17 cellular contexts compared by ENCODE assay signal in genomic region chr2:219111375-219112069, GRCh38. TPM values are rescaled to one million over a fixed set of nuclear protein-coding genes. Genes with fewer than 3 reads are reported as not detected.
DNase-seq lines count a peak whose midpoint lies in the region; ATAC-seq, FAIRE-seq and TF ChIP-seq lines count a peak whose summit lies in the region.
"Had no signal": no experiment of that assay in that cellular context is flagged by ENCODE, and none has a peak within 500 bp of the region (broad histone marks: within the 10 kb centered on the region; RNA-seq: fewer than 3 reads in every experiment).

No MANE protein-coding gene starts in this region.

- no peaks in the 10 kb centered on the region for H3K27me3 ChIP-seq in HL-60 (ENCODE audit: insufficient read depth, poor library complexity, severe bottlenecking)
- no peaks in the 10 kb centered on the region for H3K27me3 ChIP-seq in PC-3 (ENCODE audit: low read length)
- H3K27me3 ChIP-seq in HepG2 (ENCODE audit: control insufficient read depth in 1 of 2, insufficient read depth in 2 of 2, low read length in 2 of 2): no peaks in the 10 kb centered on the region
- no peaks in the 10 kb centered on the region for H3K27me3 ChIP-seq in transverse colon
- H3K27me3 ChIP-seq: BLaER1, Peyer's patch, SJSA1 had no signal

- H3K9me3 ChIP-seq in PC-3 (ENCODE audit: low read length) (no peaks in the 10 kb centered on the region), HepG2 (ENCODE audit: low read length) (no peaks in the 10 kb centered on the region), transverse colon (no peaks in the 10 kb centered on the region)
- H3K9me3 ChIP-seq: BLaER1, Peyer's patch, SJSA1 had no signal

- CTCF ChIA-PET in PC-3 (lab: Charles Lee) (no interaction called here), HepG2 (lab: Yijun Ruan, JAX; ENCODE audit: low intra/inter-chr PET ratio, low total read pairs) (interaction anchor here (0.6 kb wide), 1 partner anchor 43 kb away, joined by 3 read pairs; no protein-coding TSS in a partner anchor)
- CTCF ChIA-PET in activated CD4-positive, alpha-beta T cell treated with anti-CD3 and anti-CD28 coated beads, Interleukin-2, amount 10 ng/mL, durations not matched to agents 7 days and 5 days (lab: Charles Lee): interaction anchor here (0.5 to 1.8 kb wide), 6 partner anchors 12 to 188 kb away, joined by 3 to 4 read pairs (median 3); no protein-coding TSS in a partner anchor

- H3K27me3 Mint-ChIP-seq in HFFc6 (ENCODE audit: insufficient read depth): peaks cover 2% of the 10 kb centered on the region; the same call in 1 of the 2 replicates
- H3K27me3 Mint-ChIP-seq in activated CD4-positive, alpha-beta T cell treated with anti-CD3 and anti-CD28 coated beads, Interleukin-2, amount 10 ng/mL, durations not matched to agents 7 days and 5 days: no peaks in the 10 kb centered on the region
- H3K27me3 Mint-ChIP-seq: CD8-positive, alpha-beta memory T cell had no signal

- H3K79me2 ChIP-seq in PC-3 (ENCODE audit: low read length) (no peaks in the 10 kb centered on the region), HepG2 (ENCODE audit: insufficient read depth, low read length) (no peaks in the 10 kb centered on the region)

- H3K27ac ChIP-seq in HL-60 (replicated peaks): peak overlapping the region; percentile 73; the same call in 1 of the 2 replicates
- no peak overlapping the region for H3K27ac ChIP-seq in PC-3 (ENCODE audit: low read length)
- peak overlapping the region; percentile 17 for H3K27ac ChIP-seq in HepG2 (ENCODE audit: extremely low read length, insufficient read depth, low read length)
- H3K27ac ChIP-seq in transverse colon: peak overlapping the region; percentile 75 to 87 (median 84)
- H3K27ac ChIP-seq: BLaER1, SJSA1 had no signal

- no peak for TF ChIP-seq POLR2A in HepG2 (IDR thresholded peaks at IDR 0.05; ENCODE audit: insufficient read depth in 1 of 2, low read depth in 2 of 2, low read length in 2 of 2)
- TF ChIP-seq POLR2A in transverse colon (IDR thresholded peaks at IDR 0.05): peak; percentile 17

- H3K4me2 ChIP-seq in PC-3 (ENCODE audit: low read length) (no peak overlapping the region), HepG2 (ENCODE audit: low read depth, low read length) (peak overlapping the region; percentile 70)
- H3K4me2 ChIP-seq: BLaER1 had no signal

- H3K36me3 ChIP-seq in PC-3 (ENCODE audit: low read depth, low read length) (no peaks in the 10 kb centered on the region), HepG2 (replicated peaks in 1 of 2; ENCODE audit: control insufficient read depth in 1 of 2, insufficient read depth in 2 of 2, low read length in 2 of 2) (no peaks in the 10 kb centered on the region), transverse colon (no peaks in the 10 kb centered on the region)
- H3K36me3 ChIP-seq: BLaER1, Peyer's patch, SJSA1 had no signal

- peak; percentile 73 for FAIRE-seq in HepG2 (lab: Jason Lieb, UNC)
- FAIRE-seq: HTR-8/SVneo had no signal

- TF ChIP-seq EP300 in HepG2 (IDR thresholded peaks at IDR 0.05; ENCODE audit: low read depth in 2 of 2, low read length in 2 of 2) (peak in 1 of 2 experiments; percentile 84; a peak in 2 of 4 replicates), HepG2 (CRISPR knock-in tag; IDR thresholded peaks at IDR 0.05; ENCODE audit: borderline replicate concordance) (peak; percentile 13; the same call in 1 of the 2 replicates), transverse colon (IDR thresholded peaks at IDR 0.05; ENCODE audit: low read depth) (no peak)

- TF ChIP-seq CTCF in HL-60 (IDR thresholded peaks at IDR 0.05; ENCODE audit: insufficient read depth, low read length) (no peak), PC-3 (conservative IDR thresholded peaks at IDR 0.05; ENCODE audit: low read depth, low read length) (no peak), HepG2 (CRISPR knock-in tag; IDR thresholded peaks at IDR 0.05) (no peak), transverse colon (IDR thresholded peaks at IDR 0.05) (no peak), HFFc6 (IDR thresholded peaks at IDR 0.05) (no peak)

- BruUV-seq in PC-3 (replicated peaks; lab: Mats Ljungman, UMichigan) (no TSS peak), HepG2 (replicated peaks; lab: Mats Ljungman, UMichigan) (no TSS peak)

- H3K27ac Mint-ChIP-seq in HFFc6: no peak overlapping the region
- H3K27ac Mint-ChIP-seq in activated CD4-positive, alpha-beta T cell treated with anti-CD3 and anti-CD28 coated beads, Interleukin-2, amount 10 ng/mL, durations not matched to agents 7 days and 5 days: no peak overlapping the region
- H3K27ac Mint-ChIP-seq: CD8-positive, alpha-beta memory T cell had no signal

- no peak for TF ChIP-seq RAD21 in HepG2 (CRISPR knock-in tag; IDR thresholded peaks at IDR 0.05)

- POLR2A ChIA-PET in PC-3 (lab: Charles Lee; ENCODE audit: unreplicated experiment): no interaction called here
- POLR2A ChIA-PET in HepG2 (lab: Yijun Ruan, JAX): interaction anchor here (0.9 to 2.4 kb wide), 8 partner anchors 29 to 138 kb away, joined by 3 to 16 read pairs (median 4); partner anchors contain the start of gene ABCB6
- POLR2A ChIA-PET in activated CD4-positive, alpha-beta T cell treated with anti-CD3 and anti-CD28 coated beads, Interleukin-2, amount 10 ng/mL, durations not matched to agents 7 days and 5 days (lab: Charles Lee): no interaction called here

- peak; percentile 57 for ATAC-seq in PC-3
- peak; percentile 90 for ATAC-seq in HepG2
- ATAC-seq in GM21526 (IDR thresholded peaks at IDR 0.05; ENCODE audit: low FRiP score, unreplicated experiment): no peak

- no peak overlapping the region for H2AFZ ChIP-seq in PC-3 (ENCODE audit: low read length)
- H2AFZ ChIP-seq in HepG2 (ENCODE audit: low read length): no peak overlapping the region

- no peaks in the 10 kb centered on the region for H3K36me3 Mint-ChIP-seq in HFFc6 (ENCODE audit: low read depth)
- no peaks in the 10 kb centered on the region for H3K36me3 Mint-ChIP-seq in activated CD4-positive, alpha-beta T cell treated with anti-CD3 and anti-CD28 coated beads, Interleukin-2, amount 10 ng/mL, durations not matched to agents 7 days and 5 days (ENCODE audit: low read depth)

- no peaks in the 10 kb centered on the region for H4K20me1 ChIP-seq in PC-3 (ENCODE audit: low read length)
- no peaks in the 10 kb centered on the region for H4K20me1 ChIP-seq in HepG2 (ENCODE audit: insufficient read depth, low read length)

- no peaks in the 10 kb centered on the region for H3K9me2 ChIP-seq in PC-3 (replicated peaks; ENCODE audit: low read length)

- H3K4me3 Mint-ChIP-seq in HFFc6: no peak overlapping the region
- no peak overlapping the region for H3K4me3 Mint-ChIP-seq in activated CD4-positive, alpha-beta T cell treated with anti-CD3 and anti-CD28 coated beads, Interleukin-2, amount 10 ng/mL, durations not matched to agents 7 days and 5 days
- H3K4me3 Mint-ChIP-seq: CD8-positive, alpha-beta memory T cell had no signal

- H3K4me1 Mint-ChIP-seq in HFFc6 (ENCODE audit: low read depth): no peaks in the 10 kb centered on the region
- no peaks in the 10 kb centered on the region for H3K4me1 Mint-ChIP-seq in activated CD4-positive, alpha-beta T cell treated with anti-CD3 and anti-CD28 coated beads, Interleukin-2, amount 10 ng/mL, durations not matched to agents 7 days and 5 days

- H3K4me3 ChIP-seq in HL-60 (replicated peaks; ENCODE audit: insufficient read depth, low read length) (no peak overlapping the region), PC-3 (ENCODE audit: low read length) (no peak overlapping the region), HepG2 (replicated peaks in 1 of 3; ENCODE audit: insufficient read depth in 1 of 3, low read depth in 2 of 3, low read length in 3 of 3) (peak overlapping the region in 1 of 3 experiments; percentile 20; a peak in 2 of 6 replicates), transverse colon (peak overlapping the region in 1 of 4 donors; percentile 38)
- H3K4me3 ChIP-seq: BLaER1, SJSA1 had no signal

- 9% methylated on average over 5 of the region's 5 CpGs for WGBS in HepG2 (ENCODE audit: low lambda C conversion rate)
- WGBS in transverse colon (ENCODE audit: low coverage in 1 of 2), 2 donors: 56 to 63% methylated on average over 4 to 5 of the region's 5 CpGs

- no peaks in the 10 kb centered on the region for H3F3A ChIP-seq in PC-3 (ENCODE audit: low read length, unreplicated experiment)

- H3K9ac ChIP-seq in PC-3 (ENCODE audit: low read length) (no peak overlapping the region), HepG2 (ENCODE audit: insufficient read depth, low read depth, low read length) (no peak overlapping the region)
- H3K9ac ChIP-seq: BLaER1 had no signal

- DNase-seq in HL-60 (ENCODE audit: low read depth in 1 of 2, low spot score in 1 of 2) (no peak), PC-3 (no peak), HepG2 (ENCODE audit: low spot score) (peak; percentile 77), transverse colon (peak; percentile 52), HFFc6 (no peak)
- no peak for DNase-seq in activated CD4-positive, alpha-beta T cell treated with anti-CD3 and anti-CD28 coated beads, Interleukin-2, amount 10 ng/mL, durations not matched to agents 7 days and 5 days
- DNase-seq: CD8-positive, alpha-beta memory T cell; DMS 273 treated with DMSO at 0.1 percent for 48 hours; EL; H7; NCI-H1694; NCI-H69; Peyer's patch had no signal

- in situ Hi-C loops in HepG2 (cut with HindIII; ENCODE audit: extremely low pct_ligation_motif_present, low pct_unique_long_range_greater_than_20kb): no loop called here
- in situ Hi-C loops in transverse colon (cut with MboI; ENCODE audit: low pct_ligation_motif_present in 1 of 4, low pct_unique_long_range_greater_than_20kb in 1 of 4, low sequenced_read_pairs in 3 of 4): no loop called here

- H3K4me1 ChIP-seq in PC-3 (ENCODE audit: insufficient read depth, low read length): no peaks in the 10 kb centered on the region
- H3K4me1 ChIP-seq in HepG2 (ENCODE audit: insufficient read depth, low read length): peaks cover 83% of the 10 kb centered on the region
- H3K4me1 ChIP-seq in transverse colon: peaks cover 0 to 86% (median 65%) of the 10 kb centered on the region in 4 donors
- H3K4me1 ChIP-seq: SJSA1 had no signal

- intact Hi-C loops in PC-3 (cut with micrococcal nuclease) (no loop called here), HepG2 (cut with micrococcal nuclease; ENCODE audit: unreplicated experiment) (no loop called here), transverse colon (cut with DNase I; ENCODE audit: low total_unique reads) (no loop called here)

- no peaks in the 10 kb centered on the region for H3K9me3 Mint-ChIP-seq in HFFc6
- no peaks in the 10 kb centered on the region for H3K9me3 Mint-ChIP-seq in activated CD4-positive, alpha-beta T cell treated with anti-CD3 and anti-CD28 coated beads, Interleukin-2, amount 10 ng/mL, durations not matched to agents 7 days and 5 days
- H3K9me3 Mint-ChIP-seq: CD8-positive, alpha-beta memory T cell had no signal

RNA-seq across cellular contexts. Expression of gene NHEJ1, which starts 49.1 kb away (rescaled TPM):
- total RNA-seq in PC-3 (2014; rRNA removed) (16.7 and 18.5 TPM in 2 replicates), HepG2 (2016; rRNA removed; fragmentation: Illumina TruSeq; extraction: Trizol) (30.7 and 42.1 TPM in 2 replicates), transverse colon (10 to 100 TPM; 50.5 to 90.2 (median 65.3) TPM)
- total RNA-seq in HepG2 (2016; cell fraction: cytosol; rRNA removed; fragmentation: Illumina TruSeq; extraction: Trizol; ENCODE audit: low read depth): 6.5 and 7.7 TPM in 2 replicates
- 30.0 and 42.5 TPM in 2 replicates for total RNA-seq in HepG2 (2016; cell fraction: insoluble cytoplasmic fraction; rRNA removed; fragmentation: Illumina TruSeq; extraction: Trizol)
- 17.1 and 17.3 TPM in 2 replicates for total RNA-seq in HepG2 (2016; cell fraction: membrane; rRNA removed; fragmentation: Illumina TruSeq; extraction: Trizol)
- total RNA-seq in HepG2 (2016; cell fraction: nucleus; rRNA removed; fragmentation: Illumina TruSeq; extraction: Trizol): 16.1 and 17.3 TPM in 2 replicates
- 23.8 and 30.0 TPM in 2 replicates for polyA plus RNA-seq in HepG2 (2011; rRNA removed)
- polyA plus RNA-seq in HepG2 (2011; cell fraction: cytosol; rRNA removed): 23.3 and 26.7 TPM in 2 replicates
- polyA plus RNA-seq in HepG2 (2011; cell fraction: nucleus; rRNA removed): 12.3 and 14.8 TPM in 2 replicates
- polyA plus RNA-seq in HepG2 (2012): 20.2 and 22.8 TPM in 2 replicates
- polyA plus RNA-seq in HepG2 (2016; cell fraction: cytosol; fragmentation: Illumina TruSeq; extraction: Trizol; ENCODE audit: low read depth): 5.5 and 6.1 TPM in 2 replicates
- 35.8 and 40.0 TPM in 2 replicates for polyA plus RNA-seq in HepG2 (2016; cell fraction: insoluble cytoplasmic fraction; fragmentation: Illumina TruSeq; extraction: Trizol; ENCODE audit: low read depth)
- 11.3 and 13.4 TPM in 2 replicates for polyA plus RNA-seq in HepG2 (2016; cell fraction: membrane; fragmentation: Illumina TruSeq; extraction: Trizol; ENCODE audit: low read depth)
- 14.3 and 14.5 TPM in 2 replicates for polyA plus RNA-seq in HepG2 (2016; cell fraction: nucleus; fragmentation: Illumina TruSeq; extraction: Trizol; ENCODE audit: insufficient read depth, low read depth)
- 47.0 and 114 TPM in 2 replicates for polyA minus RNA-seq in HepG2 (2011; rRNA and poly(A)+ RNA removed; ENCODE audit: low replicate concordance)
- polyA minus RNA-seq in HepG2 (2011; cell fraction: cytosol; rRNA and poly(A)+ RNA removed): 20.4 and 25.8 TPM in 2 replicates
- polyA minus RNA-seq in HepG2 (2011; cell fraction: nucleus; rRNA and poly(A)+ RNA removed): 19.6 and 28.0 TPM in 2 replicates
- total RNA-seq in HFFc6 (2021; fragmentation: NEBNext Ultra II Directional; extraction: Animal tissue kit (Norgen Biotek cat#: 25700)): 10 to 100 TPM; 12.0 to 16.6 (median 14.1) TPM
- total RNA-seq in activated CD4-positive, alpha-beta T cell treated with anti-CD3 and anti-CD28 coated beads, Interleukin-2, amount 10 ng/mL, durations not matched to agents 7 days and 5 days: 10 to 100 TPM; 18.1 to 20.3 TPM

RNA-seq across cellular contexts. Expression of gene IHH, which starts 50.8 kb away (rescaled TPM):
- total RNA-seq in PC-3 (2014; rRNA removed): 0.07 TPM in 1 of 2 replicates, not detected in the other
- total RNA-seq in HepG2 (2016; rRNA removed; fragmentation: Illumina TruSeq; extraction: Trizol): 0.15 and 0.42 TPM in 2 replicates
- 0.20 TPM in 1 of 2 replicates, not detected in the other for total RNA-seq in HepG2 (2016; cell fraction: cytosol; rRNA removed; fragmentation: Illumina TruSeq; extraction: Trizol; ENCODE audit: low read depth)
- 0.31 and 0.39 TPM in 2 replicates for total RNA-seq in HepG2 (2016; cell fraction: insoluble cytoplasmic fraction; rRNA removed; fragmentation: Illumina TruSeq; extraction: Trizol)
- 0.28 and 0.31 TPM in 2 replicates for total RNA-seq in HepG2 (2016; cell fraction: membrane; rRNA removed; fragmentation: Illumina TruSeq; extraction: Trizol)
- 0.63 and 0.90 TPM in 2 replicates for total RNA-seq in HepG2 (2016; cell fraction: nucleus; rRNA removed; fragmentation: Illumina TruSeq; extraction: Trizol)
- 0.10 TPM in 1 of 2 replicates, not detected in the other for polyA plus RNA-seq in HepG2 (2011; rRNA removed)
- polyA plus RNA-seq in HepG2 (2011; cell fraction: cytosol; rRNA removed): 0.09 TPM in 2 replicates
- polyA plus RNA-seq in HepG2 (2011; cell fraction: nucleus; rRNA removed): 0.16 and 0.37 TPM in 2 replicates
- 0.08 and 0.12 TPM in 2 replicates for polyA plus RNA-seq in HepG2 (2012)
- 0.11 and 0.16 TPM in 2 replicates for polyA plus RNA-seq in HepG2 (2016; cell fraction: cytosol; fragmentation: Illumina TruSeq; extraction: Trizol; ENCODE audit: low read depth)
- 0.30 and 0.58 TPM in 2 replicates for polyA plus RNA-seq in HepG2 (2016; cell fraction: insoluble cytoplasmic fraction; fragmentation: Illumina TruSeq; extraction: Trizol; ENCODE audit: low read depth)
- 0.41 and 0.43 TPM in 2 replicates for polyA plus RNA-seq in HepG2 (2016; cell fraction: membrane; fragmentation: Illumina TruSeq; extraction: Trizol; ENCODE audit: low read depth)
- 0.81 and 1.1 TPM in 2 replicates for polyA plus RNA-seq in HepG2 (2016; cell fraction: nucleus; fragmentation: Illumina TruSeq; extraction: Trizol; ENCODE audit: insufficient read depth, low read depth)
- 0.26 TPM in 1 of 2 replicates, not detected in the other for polyA minus RNA-seq in HepG2 (2011; rRNA and poly(A)+ RNA removed; ENCODE audit: low replicate concordance)
- not detected in 2 replicates for polyA minus RNA-seq in HepG2 (2011; cell fraction: cytosol; rRNA and poly(A)+ RNA removed)
- polyA minus RNA-seq in HepG2 (2011; cell fraction: nucleus; rRNA and poly(A)+ RNA removed): 0.26 and 0.50 TPM in 2 replicates
- 10 to 100 TPM; 21.1 to 67.4 (median 65.5) TPM for total RNA-seq in transverse colon
- total RNA-seq in HFFc6 (2021; fragmentation: NEBNext Ultra II Directional; extraction: Animal tissue kit (Norgen Biotek cat#: 25700)): not detected
- not detected for total RNA-seq in activated CD4-positive, alpha-beta T cell treated with anti-CD3 and anti-CD28 coated beads, Interleukin-2, amount 10 ng/mL, durations not matched to agents 7 days and 5 days
- total RNA-seq: CD8-positive, alpha-beta memory T cell had no signal
- polyA plus RNA-seq: CD8-positive, alpha-beta memory T cell had no signal

RNA-seq across cellular contexts. Expression of gene SLC23A3, which starts 58.3 kb away (rescaled TPM):
- total RNA-seq in PC-3 (2014; rRNA removed) (1.4 and 1.7 TPM in 2 replicates), HepG2 (2016; rRNA removed; fragmentation: Illumina TruSeq; extraction: Trizol) (0.38 TPM in 1 of 2 replicates, not detected in the other), transverse colon (10 to 100 TPM in 3 of 4 donors, 1 to 10 TPM in 1; 5.4 to 18.4 (median 15.7) TPM)
- total RNA-seq in HepG2 (2016; cell fraction: cytosol; rRNA removed; fragmentation: Illumina TruSeq; extraction: Trizol; ENCODE audit: low read depth): 0.40 and 0.71 TPM in 2 replicates
- total RNA-seq in HepG2 (2016; cell fraction: insoluble cytoplasmic fraction; rRNA removed; fragmentation: Illumina TruSeq; extraction: Trizol): 0.37 TPM in 1 of 2 replicates, not detected in the other
- 0.21 and 0.37 TPM in 2 replicates for total RNA-seq in HepG2 (2016; cell fraction: membrane; rRNA removed; fragmentation: Illumina TruSeq; extraction: Trizol)
- 0.34 and 0.56 TPM in 2 replicates for total RNA-seq in HepG2 (2016; cell fraction: nucleus; rRNA removed; fragmentation: Illumina TruSeq; extraction: Trizol)
- polyA plus RNA-seq in HepG2 (2011; rRNA removed): 0.78 and 2.1 TPM in 2 replicates
- 0.10 and 0.12 TPM in 2 replicates for polyA plus RNA-seq in HepG2 (2011; cell fraction: cytosol; rRNA removed)
- polyA plus RNA-seq in HepG2 (2011; cell fraction: nucleus; rRNA removed): 7.7 and 12.3 TPM in 2 replicates
- 0.89 and 1.8 TPM in 2 replicates for polyA plus RNA-seq in HepG2 (2012)
- not detected in 2 replicates for polyA plus RNA-seq in HepG2 (2016; cell fraction: cytosol; fragmentation: Illumina TruSeq; extraction: Trizol; ENCODE audit: low read depth)
- not detected in 2 replicates for polyA plus RNA-seq in HepG2 (2016; cell fraction: insoluble cytoplasmic fraction; fragmentation: Illumina TruSeq; extraction: Trizol; ENCODE audit: low read depth)
- polyA plus RNA-seq in HepG2 (2016; cell fraction: membrane; fragmentation: Illumina TruSeq; extraction: Trizol; ENCODE audit: low read depth): not detected in 2 replicates
- polyA plus RNA-seq in HepG2 (2016; cell fraction: nucleus; fragmentation: Illumina TruSeq; extraction: Trizol; ENCODE audit: insufficient read depth, low read depth): 2.0 and 2.1 TPM in 2 replicates
- 2.2 and 2.4 TPM in 2 replicates for polyA minus RNA-seq in HepG2 (2011; rRNA and poly(A)+ RNA removed; ENCODE audit: low replicate concordance)
- 0.30 TPM in 1 of 2 replicates, not detected in the other for polyA minus RNA-seq in HepG2 (2011; cell fraction: cytosol; rRNA and poly(A)+ RNA removed)
- 3.2 and 5.2 TPM in 2 replicates for polyA minus RNA-seq in HepG2 (2011; cell fraction: nucleus; rRNA and poly(A)+ RNA removed)
- total RNA-seq in HFFc6 (2021; fragmentation: NEBNext Ultra II Directional; extraction: Animal tissue kit (Norgen Biotek cat#: 25700)): 1 to 10 TPM in 2 of 6 experiments, under 1 TPM in 4; 0.36 to 1.5 (median 0.88) TPM
- 1 to 10 TPM; 2.3 to 2.8 TPM for total RNA-seq in activated CD4-positive, alpha-beta T cell treated with anti-CD3 and anti-CD28 coated beads, Interleukin-2, amount 10 ng/mL, durations not matched to agents 7 days and 5 days
- total RNA-seq: H7, SJSA1 had no signal
- polyA plus RNA-seq: CD8-positive, alpha-beta memory T cell had no signal

Comparison
In these comparisons a context has a peak if more than half of its experiments do, and no peak if none do; other contexts are left out.
1. DNase-seq: peak in HepG2 (single experiment) and transverse colon (single experiment); none in HL-60 (0 of 2), PC-3 (single experiment), HFFc6 (single experiment) and activated CD4-positive, alpha-beta T cell treated with anti-CD3 and anti-CD28 coated beads, Interleukin-2, amount 10 ng/mL, durations not matched to agents 7 days and 5 days (single experiment).
2. RNA of gene IHH, which starts 50.8 kb away (total RNA-seq): 21.1 to 67.4 TPM in transverse colon; 0.15 to 0.90 TPM in HepG2, 0.07 TPM in PC-3, not detected in HFFc6 and not detected in activated CD4-positive, alpha-beta T cell treated with anti-CD3 and anti-CD28 coated beads, Interleukin-2, amount 10 ng/mL, durations not matched to agents 7 days and 5 days; every median in the first group is over 10 times any median in the second.